In the genomic region with DNA sequence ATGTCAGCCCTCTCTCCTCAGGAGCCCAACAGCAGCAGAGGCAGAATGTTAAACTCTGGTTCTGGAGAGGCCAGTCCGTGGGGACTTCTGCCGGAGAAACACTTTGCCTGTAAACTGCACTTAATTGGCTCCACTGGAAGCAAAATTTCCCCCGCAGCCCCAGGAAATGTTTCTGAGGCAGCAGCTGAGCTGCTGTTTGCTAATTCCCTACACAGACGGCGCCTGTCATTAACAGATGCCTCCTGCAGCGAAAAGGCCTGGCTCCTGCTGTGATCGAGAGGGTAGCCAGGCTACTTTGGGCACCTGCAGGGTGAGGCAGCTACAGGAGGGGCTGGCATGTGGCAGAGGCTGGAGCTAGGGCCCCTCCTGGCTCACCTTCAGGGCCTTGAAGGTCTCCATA, we compare ENCODE assay signal across 20 cellular contexts. TPM values are rescaled to one million over a fixed set of nuclear protein-coding genes. Genes with fewer than 3 reads are reported as not detected.
DNase-seq lines count a peak whose midpoint lies in the region; ATAC-seq and TF ChIP-seq lines count a peak whose summit lies in the region.
"Had no signal": no experiment of that assay in that cellular context is flagged by ENCODE, and none has a peak within 500 bp of the region (broad histone marks: within the 10 kb centered on the region; RNA-seq: fewer than 3 reads in every experiment).

No MANE protein-coding gene starts in this region.

- no peaks in the 10 kb centered on the region for H3K79me2 ChIP-seq in SK-N-SH (ENCODE audit: insufficient read depth)

- H3K27ac Mint-ChIP-seq in CD14-positive monocyte, result no peak overlapping the region
- H3K27ac Mint-ChIP-seq: activated CD8-positive, alpha-beta T cell treated with anti-CD3 and anti-CD28 coated beads for 36 hours; activated naive CD8-positive, alpha-beta T cell treated with anti-CD3 and anti-CD28 coated beads for 36 hours had no signal

- intact Hi-C loops in CD14-positive monocyte (cut with micrococcal nuclease), result no loop called here

- no peak overlapping the region for H3K9ac ChIP-seq in SK-N-SH

- CTCF ChIA-PET in SK-N-SH (lab: Yijun Ruan, JAX), result interaction anchor here (0.8 to 0.9 kb wide), 2 partner anchors 64 to 104 kb away, joined by 3 read pairs; no protein-coding TSS in a partner anchor

- TF ChIP-seq CTCF in SK-N-SH (IDR thresholded peaks at IDR 0.05) (no peak), CD14-positive monocyte (IDR thresholded peaks at IDR 0.05) (no peak)

- H3K9me3 ChIP-seq in SK-N-SH, result no peaks in the 10 kb centered on the region
- H3K9me3 ChIP-seq: ascending aorta, neutrophil, SJCRH30, upper lobe of right lung had no signal

- H3K27ac ChIP-seq in SK-N-SH (ENCODE audit: low read depth in 2 of 2, low read length in 1 of 2), result no peak overlapping the region; a peak in 1 of 4 replicates
- H3K27ac ChIP-seq: ascending aorta, HL-60, neutrophil, SJCRH30, upper lobe of right lung had no signal

- no peaks in the 10 kb centered on the region for H3K27me3 ChIP-seq in SK-N-SH (ENCODE audit: insufficient read depth)
- H3K27me3 ChIP-seq: ascending aorta, SJCRH30, upper lobe of right lung had no signal

- no peaks in the 10 kb centered on the region for H3K9me3 Mint-ChIP-seq in CD14-positive monocyte
- H3K9me3 Mint-ChIP-seq: activated CD8-positive, alpha-beta T cell treated with anti-CD3 and anti-CD28 coated beads for 36 hours; activated naive CD8-positive, alpha-beta T cell treated with anti-CD3 and anti-CD28 coated beads for 36 hours; central memory CD8-positive, alpha-beta T cell had no signal

- no peak for TF ChIP-seq EP300 in SK-N-SH (IDR thresholded peaks at IDR 0.05; ENCODE audit: borderline replicate concordance in 1 of 2, low read depth in 1 of 2, low read length in 1 of 2)

- H2AFZ ChIP-seq in SK-N-SH (ENCODE audit: low read depth), result no peak overlapping the region

- H3K9me2 ChIP-seq in SK-N-SH, result no peaks in the 10 kb centered on the region

- DNase-seq in SK-N-SH, result peak; percentile 18
- DNase-seq in NCI-H2107 treated with DMSO at 0.1 percent for 48 hours (lab: John Stamatoyannopoulos, UW; ENCODE audit: unreplicated experiment), result peak; percentile 92
- peak; percentile 97 for DNase-seq in NCI-H69 (lab: John Stamatoyannopoulos, UW)
- DNase-seq in CD14-positive monocyte (ENCODE audit: low spot score), result no peak
- DNase-seq in T-helper 9 cell, result no peak
- DNase-seq: activated CD4-positive, CD25-positive, alpha-beta regulatory T cell treated with anti-CD3 and anti-CD28 coated beads, Interleukin-2, amount 50 U/mL, for 72 hours; activated CD8-positive, alpha-beta T cell treated with anti-CD3 and anti-CD28 coated beads for 36 hours; activated naive CD8-positive, alpha-beta T cell treated with anti-CD3 and anti-CD28 coated beads for 36 hours; HCEC 1CT; NCI-H226; SJCRH30; T-helper 1 cell; upper lobe of right lung had no signal

- no peak overlapping the region for H3K4me3 ChIP-seq in SK-N-SH (ENCODE audit: low read depth in 2 of 2, low read length in 1 of 2)
- H3K4me3 ChIP-seq: ascending aorta, SJCRH30, upper lobe of right lung had no signal

- peaks cover 65 to 87% of the 10 kb centered on the region in 2 donors for H3K36me3 Mint-ChIP-seq in CD14-positive monocyte

- no peak overlapping the region for H3K4me3 Mint-ChIP-seq in CD14-positive monocyte
- H3K4me3 Mint-ChIP-seq: activated CD8-positive, alpha-beta T cell treated with anti-CD3 and anti-CD28 coated beads for 36 hours; activated naive CD8-positive, alpha-beta T cell treated with anti-CD3 and anti-CD28 coated beads for 36 hours; central memory CD8-positive, alpha-beta T cell had no signal

- H3K4me1 ChIP-seq in SK-N-SH (ENCODE audit: control insufficient read depth in 1 of 2, insufficient read depth in 2 of 2, low read depth in 1 of 2, low read length in 1 of 2), result peaks cover 0 to 16% of the 10 kb centered on the region in 2 experiments; a peak in 1 of 4 replicates
- H3K4me1 ChIP-seq: SJCRH30, upper lobe of right lung had no signal

- POLR2A ChIA-PET in SK-N-SH (lab: Yijun Ruan, JAX), result no interaction called here

- peaks cover 0 to 60% of the 10 kb centered on the region in 2 experiments for H3K36me3 ChIP-seq in SK-N-SH (replicated peaks in 1 of 2; ENCODE audit: control insufficient read depth in 1 of 2, insufficient read depth in 2 of 2, low read length in 1 of 2)

- H3K4me2 ChIP-seq in SK-N-SH, result no peak overlapping the region

- H3F3A ChIP-seq in SK-N-SH (replicated peaks; ENCODE audit: insufficient read depth), result peaks cover 3% of the 10 kb centered on the region

- H3K4me1 Mint-ChIP-seq in CD14-positive monocyte, result peaks cover 5% of the 10 kb centered on the region

- H4K20me1 ChIP-seq in SK-N-SH (ENCODE audit: insufficient read depth), result no peaks in the 10 kb centered on the region

- TF ChIP-seq RAD21 in SK-N-SH (IDR thresholded peaks at IDR 0.05; ENCODE audit: low read length), result no peak

- 100% methylated on average over 5 of the region's 7 CpGs for WGBS in SK-N-SH (ENCODE audit: low lambda C conversion rate)

- peaks cover 13 to 17% (median 15%) of the 10 kb centered on the region in 3 donors for H3K27me3 Mint-ChIP-seq in CD14-positive monocyte (ENCODE audit: low read depth in 3 of 3)

- ATAC-seq in SK-N-SH treated with all-trans-retinoic acid at 6 μM for 48 hours (no peak), GM21367 (IDR thresholded peaks at IDR 0.05; ENCODE audit: unreplicated experiment) (no peak), GM21717 (IDR thresholded peaks at IDR 0.05; ENCODE audit: unreplicated experiment) (no peak)
- ATAC-seq: activated CD8-positive, alpha-beta T cell treated with anti-CD3 and anti-CD28 coated beads for 36 hours; upper lobe of right lung had no signal

TF ChIP-seq in SK-N-SH, 30 proteins besides CTCF, POLR2A, EP300 and RAD21:
- TF ChIP-seq, protein P1, sequence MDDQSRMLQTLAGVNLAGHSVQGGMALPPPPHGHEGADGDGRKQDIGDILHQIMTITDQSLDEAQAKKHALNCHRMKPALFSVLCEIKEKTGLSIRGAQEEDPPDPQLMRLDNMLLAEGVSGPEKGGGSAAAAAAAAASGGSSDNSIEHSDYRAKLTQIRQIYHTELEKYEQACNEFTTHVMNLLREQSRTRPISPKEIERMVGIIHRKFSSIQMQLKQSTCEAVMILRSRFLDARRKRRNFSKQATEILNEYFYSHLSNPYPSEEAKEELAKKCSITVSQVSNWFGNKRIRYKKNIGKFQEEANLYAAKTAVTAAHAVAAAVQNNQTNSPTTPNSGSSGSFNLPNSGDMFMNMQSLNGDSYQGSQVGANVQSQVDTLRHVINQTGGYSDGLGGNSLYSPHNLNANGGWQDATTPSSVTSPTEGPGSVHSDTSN (IDR thresholded peaks at IDR 0.05), result no peak
- no peak for TF ChIP-seq GATA2 (CRISPR knock-in tag; IDR thresholded peaks at IDR 0.05)
- no peak for TF ChIP-seq FOXJ3 (CRISPR knock-in tag; IDR thresholded peaks at IDR 0.05)
- TF ChIP-seq CHD2 (IDR thresholded peaks at IDR 0.05; ENCODE audit: low read length, partially characterized antibody), result no peak
- no peak for TF ChIP-seq FOSL2 (IDR thresholded peaks at IDR 0.05; ENCODE audit: borderline replicate concordance, low read depth)
- no peak for TF ChIP-seq POLR2AphosphoS5 (IDR thresholded peaks at IDR 0.05; ENCODE audit: low read depth, low read length)
- TF ChIP-seq FOXM1 (IDR thresholded peaks at IDR 0.05; ENCODE audit: low read depth), result no peak

TF ChIP-seq in SK-N-SH treated with all-trans-retinoic acid at 6 μM for 48 hours, 23 proteins besides CTCF, POLR2A, EP300 and RAD21 (continues in another document):
- TF ChIP-seq ZC3H10 (CRISPR knock-in tag; IDR thresholded peaks at IDR 0.05) (no peak), ZNF565 (CRISPR knock-in tag; conservative IDR thresholded peaks at IDR 0.05; ENCODE audit: low read depth) (no peak), SNAI2 (CRISPR knock-in tag; IDR thresholded peaks at IDR 0.05) (no peak), PPARA (CRISPR knock-in tag; IDR thresholded peaks at IDR 0.05; ENCODE audit: borderline replicate concordance) (no peak), ZNF70 (CRISPR knock-in tag; IDR thresholded peaks at IDR 0.05) (no peak)
- TF ChIP-seq, protein P2, sequence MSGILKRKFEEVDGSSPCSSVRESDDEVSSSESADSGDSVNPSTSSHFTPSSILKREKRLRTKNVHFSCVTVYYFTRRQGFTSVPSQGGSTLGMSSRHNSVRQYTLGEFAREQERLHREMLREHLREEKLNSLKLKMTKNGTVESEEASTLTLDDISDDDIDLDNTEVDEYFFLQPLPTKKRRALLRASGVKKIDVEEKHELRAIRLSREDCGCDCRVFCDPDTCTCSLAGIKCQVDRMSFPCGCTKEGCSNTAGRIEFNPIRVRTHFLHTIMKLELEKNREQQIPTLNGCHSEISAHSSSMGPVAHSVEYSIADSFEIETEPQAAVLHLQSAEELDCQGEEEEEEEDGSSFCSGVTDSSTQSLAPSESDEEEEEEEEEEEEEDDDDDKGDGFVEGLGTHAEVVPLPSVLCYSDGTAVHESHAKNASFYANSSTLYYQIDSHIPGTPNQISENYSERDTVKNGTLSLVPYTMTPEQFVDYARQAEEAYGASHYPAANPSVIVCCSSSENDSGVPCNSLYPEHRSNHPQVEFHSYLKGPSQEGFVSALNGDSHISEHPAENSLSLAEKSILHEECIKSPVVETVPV (CRISPR knock-in tag; IDR thresholded peaks at IDR 0.05), result no peak

RNA-seq across cellular contexts. Expression of a gene that starts 5.2 kb away (rescaled TPM):
- polyA plus RNA-seq in SK-N-SH (2012; rRNA removed) (1.4 and 1.8 TPM in 2 replicates), CD14-positive monocyte (not detected)
- polyA plus RNA-seq in SK-N-SH (2012; cell fraction: cytosol; rRNA removed), result 0.53 and 0.96 TPM in 2 replicates
- polyA plus RNA-seq in SK-N-SH (2012; cell fraction: nucleus; rRNA removed), result 9.7 and 16.9 TPM in 2 replicates

RNA-seq across cellular contexts. Expression of a gene that starts 42.0 kb away (rescaled TPM):
- 35.1 and 43.2 TPM in 2 replicates for polyA plus RNA-seq in SK-N-SH (2012; rRNA removed)
- 25.3 and 28.0 TPM in 2 replicates for polyA plus RNA-seq in SK-N-SH (2012; cell fraction: cytosol; rRNA removed)
- 97.2 and 105 TPM in 2 replicates for polyA plus RNA-seq in SK-N-SH (2012; cell fraction: nucleus; rRNA removed)
- polyA plus RNA-seq in CD14-positive monocyte, result 10 to 100 TPM; 17.4 to 18.1 TPM

RNA-seq across cellular contexts. Expression of a gene that starts 42.3 kb away (rescaled TPM):
- 17.6 and 19.4 TPM in 2 replicates for polyA plus RNA-seq in SK-N-SH (2012; rRNA removed)
- polyA plus RNA-seq in SK-N-SH (2012; cell fraction: cytosol; rRNA removed), result 7.0 and 10.5 TPM in 2 replicates
- polyA plus RNA-seq in SK-N-SH (2012; cell fraction: nucleus; rRNA removed), result 64.3 and 65.8 TPM in 2 replicates
- 10 to 100 TPM in 1 of 2 donors, 1 to 10 TPM in 1; 7.4 to 14.5 TPM for polyA plus RNA-seq in CD14-positive monocyte

Comparison
In these comparisons a context has a peak if more than half of its experiments do, and no peak if none do; other contexts are left out.
1. DNase-seq: peak in SK-N-SH (single experiment), NCI-H2107 treated with DMSO at 0.1 percent for 48 hours (single experiment) and NCI-H69 (single experiment); none in CD14-positive monocyte (single experiment) and T-helper 9 cell (single experiment).